Comparison of ENCODE assay signal across 1 cellular context in the genomic region with DNA sequence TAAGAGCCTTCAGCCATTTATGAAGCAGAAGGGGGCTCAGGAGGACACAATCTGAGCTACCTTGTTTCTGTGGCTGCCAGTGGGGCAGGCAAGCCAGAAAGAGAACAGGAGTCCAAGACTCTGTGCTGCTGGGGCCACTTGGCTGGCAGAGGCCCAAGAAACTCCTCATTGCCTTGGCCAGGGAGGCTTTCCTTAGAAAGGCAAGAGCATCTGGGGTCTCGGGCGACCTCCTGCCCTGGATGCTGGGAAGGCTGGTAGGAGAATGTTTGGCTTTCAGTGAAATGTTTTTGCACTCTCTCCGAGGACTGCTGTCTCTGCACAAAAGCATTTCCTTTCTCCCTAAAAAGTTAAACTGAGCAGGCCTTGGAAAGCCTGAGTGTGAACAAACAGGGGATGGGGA.
TF ChIP-seq lines count a peak whose summit lies in the region.

No MANE protein-coding gene starts in this region.

TF ChIP-seq in IMR-90, 13 proteins besides CTCF, POLR2A, EP300 and RAD21:
- TF ChIP-seq MXI1 (IDR thresholded peaks at IDR 0.05; ENCODE audit: borderline replicate concordance, low read depth, low read length) (no peak), CEBPB (IDR thresholded peaks at IDR 0.05; ENCODE audit: low read depth, low read length) (no peak)
TF ChIP-seq in IMR-90: peak in this region for 0.
